ENCODE assay signal across 8 cellular contexts in genomic region chr7:157138101-157138423, GRCh38. TPM values are rescaled to one million over a fixed set of nuclear protein-coding genes. Genes with fewer than 3 reads are reported as not detected.
A peak's percentile ranks its signal among the peaks of the same experiment; 100 is the strongest.
DNase-seq lines count a peak whose midpoint lies in the region; ATAC-seq lines count a peak whose summit lies in the region.

No MANE protein-coding gene starts in this region.

- peak overlapping the region; percentile 75 for H3K27ac Mint-ChIP-seq in activated T-helper 17 cell treated with anti-CD3 and anti-CD28 coated beads, Interleukin-2, amount 50 U/mL, for 72 hours

- H3K27me3 Mint-ChIP-seq in activated T-helper 17 cell treated with anti-CD3 and anti-CD28 coated beads, Interleukin-2, amount 50 U/mL, for 72 hours, result no peaks in the 10 kb centered on the region

- H3K9me3 ChIP-seq in iPS-20b (ENCODE audit: insufficient read depth, low read depth, low read length) (no peaks in the 10 kb centered on the region), stomach smooth muscle (ENCODE audit: control insufficient read depth in 2 of 2, low read length in 2 of 2) (no peaks in the 10 kb centered on the region)

- H3K4me1 Mint-ChIP-seq in activated T-helper 17 cell treated with anti-CD3 and anti-CD28 coated beads, Interleukin-2, amount 50 U/mL, for 72 hours, result peaks cover 24% of the 10 kb centered on the region

- no peaks in the 10 kb centered on the region for H3K9me3 Mint-ChIP-seq in activated T-helper 17 cell treated with anti-CD3 and anti-CD28 coated beads, Interleukin-2, amount 50 U/mL, for 72 hours

- H3K4me1 ChIP-seq in iPS-20b (ENCODE audit: insufficient read depth, low read length), result peaks cover 9% of the 10 kb centered on the region; the same call in 1 of the 2 replicates
- peaks cover 28% of the 10 kb centered on the region for H3K4me1 ChIP-seq in stomach smooth muscle (ENCODE audit: control insufficient read depth, insufficient read depth, low read length)

- H3K9ac ChIP-seq in iPS-20b (ENCODE audit: low read depth, low read length) (peak overlapping the region; percentile 62; the same call in 1 of the 2 replicates), stomach smooth muscle (ENCODE audit: low read length in 2 of 2) (peak overlapping the region; percentile 37 to 65)

- peaks cover 28% of the 10 kb centered on the region for H3K36me3 ChIP-seq in iPS-20b (ENCODE audit: insufficient read depth, low read depth, low read length)
- peaks cover 0 to 11% of the 10 kb centered on the region in 2 donors for H3K36me3 ChIP-seq in stomach smooth muscle (ENCODE audit: control insufficient read depth in 2 of 2, insufficient read depth in 2 of 2, low read length in 2 of 2)

- H3K36me3 Mint-ChIP-seq in activated T-helper 17 cell treated with anti-CD3 and anti-CD28 coated beads, Interleukin-2, amount 50 U/mL, for 72 hours (ENCODE audit: low read depth), result peaks cover 36% of the 10 kb centered on the region

- H3K4me3 ChIP-seq in iPS-20b (ENCODE audit: low read length) (peak overlapping the region; percentile 53), stomach smooth muscle (ENCODE audit: low read length in 2 of 2) (peak overlapping the region; percentile 60 to 69)

- ATAC-seq in activated T-helper 17 cell treated with anti-CD3 and anti-CD28 coated beads, Interleukin-2, amount 50 U/mL, for 72 hours (replicated peaks), result no peak

- peak overlapping the region; percentile 76 for H3K4me3 Mint-ChIP-seq in activated T-helper 17 cell treated with anti-CD3 and anti-CD28 coated beads, Interleukin-2, amount 50 U/mL, for 72 hours

- H3K27ac ChIP-seq in iPS-20b (ENCODE audit: low read length) (peak overlapping the region; percentile 57), stomach smooth muscle (ENCODE audit: low read length) (peak overlapping the region; percentile 75)

- no peaks in the 10 kb centered on the region for H3K27me3 ChIP-seq in iPS-20b (ENCODE audit: insufficient read depth, low read length)
- H3K27me3 ChIP-seq in stomach smooth muscle (ENCODE audit: control insufficient read depth in 1 of 2, insufficient read depth in 2 of 2, low read length in 2 of 2), result no peaks in the 10 kb centered on the region

- DNase-seq in NCI-H446 treated with DMSO at 0.1 percent for 48 hours (lab: John Stamatoyannopoulos, UW) (peak; percentile 54), NCI-H446 (lab: John Stamatoyannopoulos, UW) (no peak), HuH-7 (ENCODE audit: low spot score) (no peak), NCI-H187 treated with DMSO at 0.1 percent for 48 hours (lab: John Stamatoyannopoulos, UW) (no peak)
- no peak for DNase-seq in central memory CD4-positive, alpha-beta T cell

RNA-seq across cellular contexts. Expression of gene UBE3C, which starts 0.7 kb away (rescaled TPM):
- 10 to 100 TPM; 58.8 to 75.9 TPM for total RNA-seq in activated T-helper 17 cell treated with anti-CD3 and anti-CD28 coated beads, Interleukin-2, amount 50 U/mL, for 72 hours
